Comparison of ENCODE assay signal across 29 cellular contexts in genomic region chr13:21799671-21800070, GRCh38.
"Had no signal": no experiment of that assay in that cellular context is flagged by ENCODE, and none has a peak within 500 bp of the region (broad histone marks: within the 10 kb centered on the region; RNA-seq: fewer than 3 reads in every experiment).

No MANE protein-coding gene starts in this region.

- H3K4me3 ChIP-seq: ascending aorta, breast epithelium, cardiac muscle cell, colonic mucosa, esophagus squamous epithelium, gastroesophageal sphincter, heart right ventricle, hepatocyte had no signal

- H3K27ac ChIP-seq: ascending aorta, breast epithelium, cardiac muscle cell, colonic mucosa, esophagus squamous epithelium, gastroesophageal sphincter, heart right ventricle, hepatocyte, WERI-Rb-1 had no signal

- H3K9me3 ChIP-seq: ascending aorta, breast epithelium, colonic mucosa, esophagus squamous epithelium, gastroesophageal sphincter had no signal

- H3K27me3 ChIP-seq: ascending aorta, breast epithelium, cardiac muscle cell, colonic mucosa, esophagus squamous epithelium, gastroesophageal sphincter, heart right ventricle, hepatocyte had no signal

- H3K79me2 ChIP-seq: hepatocyte had no signal

- H3K4me1 ChIP-seq: ascending aorta, breast epithelium, colonic mucosa, esophagus squamous epithelium, gastroesophageal sphincter, heart right ventricle had no signal

- H2AFZ ChIP-seq: hepatocyte had no signal

- DNase-seq: activated B cell treated with CpG ODN at 0.5 μM for 24 hours; activated CD4-positive, alpha-beta memory T cell treated with anti-CD3 and anti-CD28 coated beads for 36 hours; activated CD4-positive, alpha-beta T cell treated with anti-CD3 and anti-CD28 coated beads for 36 hours; activated CD4-positive, alpha-beta T cell treated with anti-CD3 and anti-CD28 coated beads, Interleukin-2, amount 10 ng/mL, durations not matched to agents 24 days and 14 days; activated CD4-positive, CD25-positive, alpha-beta regulatory T cell treated with anti-CD3 and anti-CD28 coated beads, Interleukin-2, amount 50 U/mL, for 72 hours; activated CD8-positive, alpha-beta memory T cell treated with anti-CD3 and anti-CD28 coated beads, Interleukin-2, amount 10 ng/mL, durations not matched to agents 7 days and 5 days; activated CD8-positive, alpha-beta memory T cell treated with anti-CD3 and anti-CD28 coated beads, Interleukin-2, amount 50 U/mL, for 4 hours; activated CD8-positive, alpha-beta T cell treated with anti-CD3 and anti-CD28 coated beads, Interleukin-2, amount 10 ng/mL, durations not matched to agents 7 days and 5 days; activated gamma-delta T cell; activated naive CD4-positive, alpha-beta T cell; activated naive CD4-positive, alpha-beta T cell treated with anti-CD3 and anti-CD28 coated beads, Interleukin-2, amount 10 ng/mL, durations not matched to agents 7 days and 5 days; activated naive CD8-positive, alpha-beta T cell treated with anti-CD3 and anti-CD28 coated beads, Interleukin-2, amount 10 ng/mL, durations not matched to agents 7 days and 5 days; activated T-cell treated with anti-CD3 and anti-CD28 coated beads, Interleukin-2, amount 50 U/mL, for 24 hours; activated T-cell treated with anti-CD3 and anti-CD28 coated beads, Interleukin-2, amount 50 U/mL, for 72 hours; central memory CD4-positive, alpha-beta T cell; cerebellar nuclear complex; colonic mucosa; effector CD8-positive, alpha-beta T cell; esophagus squamous epithelium; foreskin melanocyte; heart right ventricle; T-helper 17 cell; T1000; WERI-Rb-1 had no signal

- H3K36me3 ChIP-seq: ascending aorta, breast epithelium, cardiac muscle cell, colonic mucosa, esophagus squamous epithelium, gastroesophageal sphincter, heart right ventricle, WERI-Rb-1 had no signal

- H3K4me2 ChIP-seq: hepatocyte had no signal
